In the genomic region with DNA sequence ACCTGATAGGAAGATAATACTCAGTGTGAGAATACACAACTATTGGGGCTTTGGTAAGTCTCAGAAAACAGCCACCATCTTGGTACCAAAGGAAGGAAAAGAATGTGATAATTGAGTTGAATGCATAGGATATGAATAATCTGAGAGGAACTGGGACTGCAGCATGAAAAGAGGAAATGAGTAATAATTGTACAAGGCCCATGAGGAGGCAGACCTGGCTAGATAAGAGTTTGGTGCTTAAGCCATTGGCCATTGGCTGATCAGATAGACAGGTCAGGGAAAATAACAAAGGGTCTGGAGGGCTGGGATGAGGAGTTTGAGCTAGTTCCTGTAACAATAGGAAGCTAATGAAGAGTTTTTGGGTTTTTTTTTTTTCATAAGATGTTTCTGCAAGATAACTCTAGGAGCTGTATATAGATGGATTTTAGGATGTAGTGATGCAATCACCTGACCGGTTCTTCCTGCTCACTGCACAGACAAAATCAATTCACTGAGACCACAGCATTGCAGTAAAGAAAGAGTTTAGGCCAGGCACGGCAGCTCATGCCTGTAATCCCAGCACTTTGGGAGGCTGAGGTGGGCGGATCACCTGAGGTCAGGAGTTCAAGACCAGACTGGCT, we compare ENCODE assay signal across 1 cellular context.
TF ChIP-seq lines count a peak whose summit lies in the region.

No MANE protein-coding gene starts in this region.

TF ChIP-seq in SK-N-SH treated with all-trans-retinoic acid at 6 μM for 48 hours, 23 proteins besides CTCF, POLR2A, EP300 and RAD21 (continued from another document):
- TF ChIP-seq ARNTL (CRISPR knock-in tag; IDR thresholded peaks at IDR 0.05; ENCODE audit: borderline replicate concordance, low read depth): no peak
